In the genomic region with DNA sequence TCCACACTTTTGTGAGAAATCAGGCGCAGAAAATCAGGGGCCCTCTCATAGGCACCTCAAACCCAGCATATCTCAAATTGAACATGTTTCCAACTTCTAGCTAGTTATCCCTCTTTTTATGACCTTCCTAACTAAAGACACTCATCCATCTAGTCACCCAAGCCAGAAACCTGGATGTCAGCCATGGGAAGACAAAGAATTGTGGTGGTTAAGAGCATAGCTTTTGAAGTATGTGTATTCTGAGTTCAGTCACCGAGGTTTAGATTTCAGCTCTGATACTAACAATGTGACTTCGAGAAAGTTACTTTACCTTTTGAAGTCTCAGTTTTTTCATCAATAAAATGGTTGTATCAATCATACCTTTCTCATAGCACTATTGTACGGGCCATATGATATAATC, we compare ENCODE assay signal across 18 cellular contexts.
DNase-seq lines count a peak whose midpoint lies in the region; ATAC-seq, FAIRE-seq and TF ChIP-seq lines count a peak whose summit lies in the region.
"Had no signal": no experiment of that assay in that cellular context is flagged by ENCODE, and none has a peak within 500 bp of the region (broad histone marks: within the 10 kb centered on the region; RNA-seq: fewer than 3 reads in every experiment).

No MANE protein-coding gene starts in this region.

- H3K4me1 ChIP-seq in SK-N-SH (ENCODE audit: control insufficient read depth in 1 of 2, insufficient read depth in 2 of 2, low read depth in 1 of 2, low read length in 1 of 2) (peaks cover 0 to 23% of the 10 kb centered on the region in 2 experiments; a peak in 2 of 4 replicates), small intestine (ENCODE audit: control insufficient read depth in 2 of 2, insufficient read depth in 1 of 2, low read depth in 1 of 2, low read length in 1 of 2) (no peaks in the 10 kb centered on the region)
- H3K4me1 ChIP-seq: tibial artery had no signal

- H3K27me3 ChIP-seq in SK-N-SH (ENCODE audit: insufficient read depth), result no peaks in the 10 kb centered on the region
- no peaks in the 10 kb centered on the region for H3K27me3 ChIP-seq in small intestine (ENCODE audit: control insufficient read depth in 2 of 2, insufficient read depth in 2 of 2, low read length in 2 of 2)
- H3K27me3 ChIP-seq: tibial artery had no signal

- H3K4me2 ChIP-seq in SK-N-SH, result peak overlapping the region; percentile 68

- H3K36me3 Mint-ChIP-seq in activated naive CD4-positive, alpha-beta T cell treated with anti-CD3 and anti-CD28 coated beads for 36 hours (ENCODE audit: low read depth), result no peaks in the 10 kb centered on the region
- no peaks in the 10 kb centered on the region for H3K36me3 Mint-ChIP-seq in glutamatergic neuron (ENCODE audit: unreplicated experiment)

- intact Hi-C loops in activated naive CD4-positive, alpha-beta T cell treated with anti-CD3 and anti-CD28 coated beads for 36 hours (cut with micrococcal nuclease), result no loop called here

- H2AFZ ChIP-seq in SK-N-SH (ENCODE audit: low read depth), result no peak overlapping the region

- TF ChIP-seq EP300 in SK-N-SH (IDR thresholded peaks at IDR 0.05; ENCODE audit: borderline replicate concordance in 1 of 2, low read depth in 1 of 2, low read length in 1 of 2), result peak in 1 of 2 experiments; percentile 79; a peak in 1 of 4 replicates

- H3K9me3 ChIP-seq in SK-N-SH (no peaks in the 10 kb centered on the region), small intestine (ENCODE audit: control insufficient read depth, low read depth) (no peaks in the 10 kb centered on the region)
- H3K9me3 ChIP-seq: tibial artery had no signal

- TF ChIP-seq RAD21 in SK-N-SH (IDR thresholded peaks at IDR 0.05; ENCODE audit: low read length), result no peak

- no peaks in the 10 kb centered on the region for H4K20me1 ChIP-seq in SK-N-SH (ENCODE audit: insufficient read depth)

- peaks cover 4% of the 10 kb centered on the region for H3K9me3 Mint-ChIP-seq in activated naive CD4-positive, alpha-beta T cell treated with anti-CD3 and anti-CD28 coated beads for 36 hours
- peaks cover 4% of the 10 kb centered on the region for H3K9me3 Mint-ChIP-seq in glutamatergic neuron (ENCODE audit: unreplicated experiment)

- H3K4me3 Mint-ChIP-seq in activated naive CD4-positive, alpha-beta T cell treated with anti-CD3 and anti-CD28 coated beads for 36 hours, result no peak overlapping the region
- H3K4me3 Mint-ChIP-seq in glutamatergic neuron (ENCODE audit: unreplicated experiment), result no peak overlapping the region

- H3K27ac ChIP-seq in SK-N-SH (ENCODE audit: low read depth in 2 of 2, low read length in 1 of 2), result peak overlapping the region; percentile 34 to 87; a peak in 3 of 4 replicates
- no peak overlapping the region for H3K27ac ChIP-seq in small intestine (ENCODE audit: low read depth in 1 of 2, low read length in 1 of 2)
- H3K27ac ChIP-seq: tibial artery had no signal

- no peaks in the 10 kb centered on the region for H3K4me1 Mint-ChIP-seq in activated naive CD4-positive, alpha-beta T cell treated with anti-CD3 and anti-CD28 coated beads for 36 hours (ENCODE audit: low read depth)
- peaks cover 5% of the 10 kb centered on the region for H3K4me1 Mint-ChIP-seq in glutamatergic neuron (ENCODE audit: low read depth, unreplicated experiment)

- H3K27me3 Mint-ChIP-seq in activated naive CD4-positive, alpha-beta T cell treated with anti-CD3 and anti-CD28 coated beads for 36 hours (ENCODE audit: low read depth), result no peaks in the 10 kb centered on the region
- H3K27me3 Mint-ChIP-seq in glutamatergic neuron (ENCODE audit: unreplicated experiment), result no peaks in the 10 kb centered on the region
- H3K27me3 Mint-ChIP-seq: progenitor cell of endocrine pancreas had no signal

- peak overlapping the region; percentile 29; the same call in 1 of the 2 replicates for H3K9ac ChIP-seq in SK-N-SH

- H3K4me3 ChIP-seq in AG10803 (ENCODE audit: low read length), result no peak overlapping the region
- 0 out of 4 replicates have a peak overlapping the region, but pooled peaks of 1 of the 2 experiments have one; percentile 0 for H3K4me3 ChIP-seq in SK-N-SH (ENCODE audit: low read depth in 2 of 2, low read length in 1 of 2)
- H3K4me3 ChIP-seq in small intestine (ENCODE audit: low read depth in 1 of 2, low read length in 2 of 2), result no peak overlapping the region
- H3K4me3 ChIP-seq: tibial artery had no signal

- POLR2A ChIA-PET in SK-N-SH (lab: Yijun Ruan, JAX), result no interaction called here

- CTCF ChIA-PET in SK-N-SH (lab: Yijun Ruan, JAX), result interaction anchor here (1.1 kb wide), 1 partner anchor 21 kb away, joined by 4 read pairs; no protein-coding TSS in a partner anchor
- CTCF ChIA-PET in activated naive CD4-positive, alpha-beta T cell treated with anti-CD3 and anti-CD28 coated beads for 36 hours (lab: Charles Lee), result no interaction called here

- no peak for FAIRE-seq in small intestine (lab: Jason Lieb, UNC)
- FAIRE-seq: GM12892, HepG2 had no signal

- TF ChIP-seq CTCF in AG10803 (conservative IDR thresholded peaks at IDR 0.05; ENCODE audit: low read length) (no peak), SK-N-SH (IDR thresholded peaks at IDR 0.05) (no peak), glutamatergic neuron (IDR thresholded peaks at IDR 0.05; ENCODE audit: partially characterized antibody, unreplicated experiment) (no peak)

- H3K27ac Mint-ChIP-seq in activated naive CD4-positive, alpha-beta T cell treated with anti-CD3 and anti-CD28 coated beads for 36 hours, result no peak overlapping the region
- H3K27ac Mint-ChIP-seq in glutamatergic neuron (ENCODE audit: unreplicated experiment), result no peak overlapping the region
- H3K27ac Mint-ChIP-seq: progenitor cell of endocrine pancreas had no signal

- WGBS in SK-N-SH (ENCODE audit: low lambda C conversion rate), result 34% methylated on average over 4 of the region's 4 CpGs
- 79 to 86% (median 79%) methylated on average over 4 of the region's 4 CpGs for WGBS in small intestine, 3 donors

- H3K79me2 ChIP-seq in SK-N-SH (ENCODE audit: insufficient read depth), result no peaks in the 10 kb centered on the region

- peaks cover 21% of the 10 kb centered on the region for H3F3A ChIP-seq in SK-N-SH (replicated peaks; ENCODE audit: insufficient read depth)

- no peak for ATAC-seq in GM21529 (IDR thresholded peaks at IDR 0.05; ENCODE audit: unreplicated experiment)
- ATAC-seq: HepG2 had no signal

- no peaks in the 10 kb centered on the region for H3K9me2 ChIP-seq in SK-N-SH

- DNase-seq in AG10803 (ENCODE audit: low read depth) (peak; percentile 85), HCEC 1CT (peak; percentile 43), SK-N-SH (no peak), fibroblast of peridontal ligament (ENCODE audit: extremely low read depth) (peak; percentile 78), small intestine (no peak), glutamatergic neuron (no peak)
- DNase-seq in activated naive CD4-positive, alpha-beta T cell treated with anti-CD3 and anti-CD28 coated beads for 36 hours, result no peak
- DNase-seq: activated CD4-positive, alpha-beta T cell treated with anti-CD3 and anti-CD28 coated beads, Interleukin-2, amount 50 U/mL, for 4 hours; AML-193; aorta; head of caudate nucleus; NCI-H1048; SHP77 treated with DMSO at 0.1 percent for 48 hours; tibial artery had no signal

- no peaks in the 10 kb centered on the region for H3K36me3 ChIP-seq in SK-N-SH (replicated peaks in 1 of 2; ENCODE audit: control insufficient read depth in 1 of 2, insufficient read depth in 2 of 2, low read length in 1 of 2)
- no peaks in the 10 kb centered on the region for H3K36me3 ChIP-seq in small intestine (ENCODE audit: control insufficient read depth in 2 of 2, insufficient read depth in 2 of 2, low read length in 2 of 2)
- H3K36me3 ChIP-seq: tibial artery had no signal

TF ChIP-seq in SK-N-SH, 30 proteins besides CTCF, POLR2A, EP300 and RAD21:
- TF ChIP-seq TEAD4 (IDR thresholded peaks at IDR 0.05; ENCODE audit: borderline replicate concordance, insufficient read depth) (peak; percentile 47; the same call in 1 of the 2 replicates), MEF2A (IDR thresholded peaks at IDR 0.05; ENCODE audit: borderline replicate concordance, low read depth) (no peak), SIN3A (IDR thresholded peaks at IDR 0.05; ENCODE audit: borderline replicate concordance, low read depth, low read length) (no peak), FOSL2 (IDR thresholded peaks at IDR 0.05; ENCODE audit: borderline replicate concordance, low read depth) (peak; percentile 75; the same call in 1 of the 2 replicates), JUND (IDR thresholded peaks at IDR 0.05) (peak; percentile 62), FOXM1 (IDR thresholded peaks at IDR 0.05; ENCODE audit: low read depth) (no peak), CHD2 (IDR thresholded peaks at IDR 0.05; ENCODE audit: low read length, partially characterized antibody) (no peak), ELF1 (IDR thresholded peaks at IDR 0.05) (no peak), POLR2AphosphoS5 (IDR thresholded peaks at IDR 0.05; ENCODE audit: low read depth, low read length) (peak; percentile 45; the same call in 1 of the 2 replicates), TAF1 (IDR thresholded peaks at IDR 0.05; ENCODE audit: borderline replicate concordance, low read depth, low read length) (no peak), TCF12 (IDR thresholded peaks at IDR 0.05) (peak; percentile 69), RXRA (IDR thresholded peaks at IDR 0.05; ENCODE audit: borderline replicate concordance, low read depth) (peak; percentile 73; the same call in 1 of the 2 replicates), NFIC (IDR thresholded peaks at IDR 0.05; ENCODE audit: borderline replicate concordance) (peak; percentile 86)
- TF ChIP-seq, protein P1, sequence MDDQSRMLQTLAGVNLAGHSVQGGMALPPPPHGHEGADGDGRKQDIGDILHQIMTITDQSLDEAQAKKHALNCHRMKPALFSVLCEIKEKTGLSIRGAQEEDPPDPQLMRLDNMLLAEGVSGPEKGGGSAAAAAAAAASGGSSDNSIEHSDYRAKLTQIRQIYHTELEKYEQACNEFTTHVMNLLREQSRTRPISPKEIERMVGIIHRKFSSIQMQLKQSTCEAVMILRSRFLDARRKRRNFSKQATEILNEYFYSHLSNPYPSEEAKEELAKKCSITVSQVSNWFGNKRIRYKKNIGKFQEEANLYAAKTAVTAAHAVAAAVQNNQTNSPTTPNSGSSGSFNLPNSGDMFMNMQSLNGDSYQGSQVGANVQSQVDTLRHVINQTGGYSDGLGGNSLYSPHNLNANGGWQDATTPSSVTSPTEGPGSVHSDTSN (IDR thresholded peaks at IDR 0.05), result peak; percentile 92

Comparison
In these comparisons a context has a peak if more than half of its experiments do, and no peak if none do; other contexts are left out.
1. DNase-seq: peak in AG10803 (single experiment), HCEC 1CT (single experiment) and fibroblast of peridontal ligament (single experiment); none in SK-N-SH (single experiment), small intestine (single experiment), activated naive CD4-positive, alpha-beta T cell treated with anti-CD3 and anti-CD28 coated beads for 36 hours (single experiment) and glutamatergic neuron (single experiment).
2. H3K27ac ChIP-seq: peak in SK-N-SH (2 of 2); none in small intestine (0 of 2).